In genomic region chr7:95582578-95583293, GRCh38 we compare ENCODE assay signal across 20 cellular contexts. TPM values are rescaled to one million over a fixed set of nuclear protein-coding genes. Genes with fewer than 3 reads are reported as not detected.
DNase-seq lines count a peak whose midpoint lies in the region; ATAC-seq, FAIRE-seq and TF ChIP-seq lines count a peak whose summit lies in the region.
"Had no signal": no experiment of that assay in that cellular context is flagged by ENCODE, and none has a peak within 500 bp of the region (broad histone marks: within the 10 kb centered on the region; RNA-seq: fewer than 3 reads in every experiment).

No MANE protein-coding gene starts in this region.

- H3K9me3 ChIP-seq in adrenal gland (replicated peaks in 1 of 3) (no peaks in the 10 kb centered on the region), heart right ventricle (no peaks in the 10 kb centered on the region), parathyroid adenoma (ENCODE audit: control insufficient read depth, low read length) (no peaks in the 10 kb centered on the region)
- H3K9me3 ChIP-seq: BLaER1 treated with 17β-estradiol and CSF1 and Interleukin-3, amounts not matched to agents 10 nM and 100 nM; Peyer's patch had no signal

- TF ChIP-seq POLR2A in adrenal gland (IDR thresholded peaks at IDR 0.05), result peak; percentile 6 to 7

- ATAC-seq in heart right ventricle, result peak in 6 of 8 donors; percentile 43 to 73 (median 60)
- ATAC-seq: CD8-positive, alpha-beta T cell had no signal

- H2AFZ ChIP-seq in parathyroid adenoma, result no peak overlapping the region

- H3K36me3 ChIP-seq in adrenal gland (replicated peaks in 1 of 2) (peaks cover 0 to 47% of the 10 kb centered on the region in 2 donors), heart right ventricle (peaks cover 0 to 54% (median 34%) of the 10 kb centered on the region in 9 donors), parathyroid adenoma (ENCODE audit: control insufficient read depth, insufficient read depth, low read length) (peaks cover 12% of the 10 kb centered on the region)
- H3K36me3 ChIP-seq: BLaER1 treated with 17β-estradiol and CSF1 and Interleukin-3, amounts not matched to agents 10 nM and 100 nM had no signal

- H3K9ac ChIP-seq in parathyroid adenoma, result no peak overlapping the region
- H3K9ac ChIP-seq: BLaER1 treated with 17β-estradiol and CSF1 and Interleukin-3, amounts not matched to agents 10 nM and 100 nM; KMS-11 had no signal

- peak overlapping the region in 2 of 5 donors; percentile 21 to 33 for H3K27ac ChIP-seq in adrenal gland
- peak overlapping the region in 1 of 10 donors; percentile 11 for H3K27ac ChIP-seq in heart right ventricle
- peak overlapping the region; percentile 59 for H3K27ac ChIP-seq in parathyroid adenoma
- H3K27ac ChIP-seq: BLaER1 treated with 17β-estradiol and CSF1 and Interleukin-3, amounts not matched to agents 10 nM and 100 nM; KMS-11 had no signal

- intact Hi-C loops in adrenal gland (cut with DNase I) (no loop called here), heart right ventricle (cut with DNase I) (loop anchor here in 2 of 10 donors (2.0 to 5.0 kb wide), 2 partner anchors 32 to 35 kb away; no protein-coding TSS in a partner anchor)

- TF ChIP-seq CTCF in adrenal gland (IDR thresholded peaks at IDR 0.05), result no peak
- TF ChIP-seq CTCF in heart right ventricle (IDR thresholded peaks at IDR 0.05), result no peak
- no peak for TF ChIP-seq CTCF in parathyroid adenoma (IDR thresholded peaks at IDR 0.05)

- no peaks in the 10 kb centered on the region for H3K79me2 ChIP-seq in parathyroid adenoma

- no peaks in the 10 kb centered on the region for H3K27me3 ChIP-seq in adrenal gland
- H3K27me3 ChIP-seq in heart right ventricle, result no peaks in the 10 kb centered on the region
- no peaks in the 10 kb centered on the region for H3K27me3 ChIP-seq in parathyroid adenoma (ENCODE audit: control insufficient read depth, insufficient read depth, low read length)
- H3K27me3 ChIP-seq: BLaER1 treated with 17β-estradiol and CSF1 and Interleukin-3, amounts not matched to agents 10 nM and 100 nM; Peyer's patch had no signal

- peak; percentile 23 for FAIRE-seq in urothelium cell line (lab: Jason Lieb, UNC)
- FAIRE-seq: GM12892, GM18507, H54 had no signal

- WGBS in adrenal gland, 4 donors, result 73 to 83% (median 82%) methylated on average over 4 of the region's 4 CpGs
- WGBS in heart right ventricle, 2 donors, result 89 to 92% methylated on average over 4 of the region's 4 CpGs

- H3K4me1 ChIP-seq in adrenal gland (replicated peaks in 1 of 2), result peaks cover 13 to 45% of the 10 kb centered on the region in 2 donors
- H3K4me1 ChIP-seq in heart right ventricle, result peaks cover 0 to 22% (median 9%) of the 10 kb centered on the region in 9 donors
- peaks cover 20% of the 10 kb centered on the region for H3K4me1 ChIP-seq in parathyroid adenoma
- H3K4me1 ChIP-seq: BLaER1 treated with 17β-estradiol and CSF1 and Interleukin-3, amounts not matched to agents 10 nM and 100 nM; Peyer's patch had no signal

- no peak overlapping the region for H3K4me3 ChIP-seq in adrenal gland
- H3K4me3 ChIP-seq in heart right ventricle, result no peak overlapping the region
- no peak overlapping the region for H3K4me3 ChIP-seq in parathyroid adenoma (ENCODE audit: low read depth, low read length)
- H3K4me3 ChIP-seq: BLaER1 treated with 17β-estradiol and CSF1 and Interleukin-3, amounts not matched to agents 10 nM and 100 nM; Peyer's patch had no signal

- H3K4me2 ChIP-seq in parathyroid adenoma (ENCODE audit: low read length), result no peak overlapping the region
- H3K4me2 ChIP-seq: BLaER1 treated with 17β-estradiol and CSF1 and Interleukin-3, amounts not matched to agents 10 nM and 100 nM; KMS-11 had no signal

- DNase-seq in adrenal gland (peak in 1 of 7 donors; percentile 23), heart right ventricle (no peak), urothelium cell line (ENCODE audit: low spot score) (no peak), Ammon's horn (ENCODE audit: low spot score) (no peak), cerebellar nuclear complex (lab: John Stamatoyannopoulos, UW) (no peak)
- no peak for DNase-seq in stimulated activated CD4-positive, alpha-beta T cell treated with anti-CD3 and anti-CD28 coated beads, Interleukin-2, amount 100 ng/mL, for 24 hours
- DNase-seq: Calu3; CD8-positive, alpha-beta T cell; MV-4-11; NCI-H1694 treated with DMSO at 0.1 percent for 48 hours; NCI-H748 treated with DMSO at 0.1 percent for 48 hours; NK-92 treated with Interleukin-12 subunit alpha and Interleukin-12 subunit beta, amount 100 ng/mL, for 24 hours had no signal

RNA-seq across cellular contexts. Expression of gene PDK4, which starts 13.6 kb away (rescaled TPM):
- total RNA-seq in adrenal gland (100 to 1,000 TPM; 211 to 690 (median 445) TPM), heart right ventricle (1,000 to 10,000 TPM in 3 of 10 donors, 100 to 1,000 TPM in 5, 10 to 100 TPM in 2; 63.0 to 2,183 (median 269) TPM)
- polyA plus RNA-seq in adrenal gland (100 to 1,000 TPM in 1 of 3 donors, 10 to 100 TPM in 2; 79.4 to 323 (median 82.0) TPM), heart right ventricle (100 to 1,000 TPM; 114 to 369 TPM)
- total RNA-seq: A673; CD8-positive, alpha-beta T cell had no signal
